1 cellular context compared by ENCODE assay signal in the genomic region with DNA sequence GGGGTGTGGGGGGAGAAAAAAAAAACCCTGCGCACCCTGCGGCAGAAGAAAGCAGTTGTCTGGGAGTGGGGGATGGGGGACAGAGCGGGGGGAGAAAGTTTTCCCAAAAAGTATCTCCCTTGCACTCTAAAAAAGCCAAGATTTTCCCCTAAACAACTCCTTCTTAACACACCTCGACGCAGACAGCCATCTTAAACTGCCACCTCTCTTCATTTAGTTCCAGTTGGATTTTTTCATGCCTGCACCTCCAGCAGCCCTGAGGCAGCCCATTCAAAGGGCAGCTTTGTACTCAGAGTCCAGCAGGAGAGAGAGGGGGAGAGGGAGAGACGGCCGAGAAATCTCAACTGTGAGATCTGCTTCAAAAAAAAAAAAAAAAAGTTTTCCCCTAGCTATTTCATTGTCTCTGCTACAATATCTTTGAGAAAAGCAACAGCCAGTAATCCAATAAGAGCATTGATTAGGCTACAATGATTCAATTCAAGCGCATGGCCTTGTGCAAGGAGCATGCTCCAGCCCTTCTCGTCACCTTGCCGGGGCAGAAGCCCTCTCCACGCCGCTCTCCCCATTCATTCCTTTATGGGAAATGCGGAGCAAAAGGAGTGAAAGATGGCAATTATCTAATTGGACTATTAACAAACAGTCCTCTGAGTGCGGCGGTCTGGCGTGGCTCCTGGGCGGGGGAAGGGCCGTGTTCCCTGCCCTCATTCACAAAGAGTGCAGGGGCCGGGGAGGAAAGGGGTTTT.
TF ChIP-seq lines count a peak whose summit lies in the region.

No MANE protein-coding gene starts in this region.

TF ChIP-seq in WTC11, 78 proteins besides CTCF, POLR2A, EP300 and RAD21 (continued from another document):
- TF ChIP-seq FOXJ3 (CRISPR knock-in tag; IDR thresholded peaks at IDR 0.05; ENCODE audit: borderline replicate concordance) (no peak), SMAD4 (CRISPR knock-in tag; IDR thresholded peaks at IDR 0.05) (no peak), ZNF317 (CRISPR knock-in tag; IDR thresholded peaks at IDR 0.05; ENCODE audit: borderline replicate concordance, low read depth) (no peak), CREB1 (CRISPR knock-in tag; IDR thresholded peaks at IDR 0.05) (no peak), JUN (CRISPR knock-in tag; IDR thresholded peaks at IDR 0.05) (no peak), NR3C1 (CRISPR knock-in tag; conservative IDR thresholded peaks at IDR 0.05; ENCODE audit: low read depth) (no peak), RELA (CRISPR knock-in tag; IDR thresholded peaks at IDR 0.05; ENCODE audit: borderline replicate concordance) (no peak)
- TF ChIP-seq, protein P1, sequence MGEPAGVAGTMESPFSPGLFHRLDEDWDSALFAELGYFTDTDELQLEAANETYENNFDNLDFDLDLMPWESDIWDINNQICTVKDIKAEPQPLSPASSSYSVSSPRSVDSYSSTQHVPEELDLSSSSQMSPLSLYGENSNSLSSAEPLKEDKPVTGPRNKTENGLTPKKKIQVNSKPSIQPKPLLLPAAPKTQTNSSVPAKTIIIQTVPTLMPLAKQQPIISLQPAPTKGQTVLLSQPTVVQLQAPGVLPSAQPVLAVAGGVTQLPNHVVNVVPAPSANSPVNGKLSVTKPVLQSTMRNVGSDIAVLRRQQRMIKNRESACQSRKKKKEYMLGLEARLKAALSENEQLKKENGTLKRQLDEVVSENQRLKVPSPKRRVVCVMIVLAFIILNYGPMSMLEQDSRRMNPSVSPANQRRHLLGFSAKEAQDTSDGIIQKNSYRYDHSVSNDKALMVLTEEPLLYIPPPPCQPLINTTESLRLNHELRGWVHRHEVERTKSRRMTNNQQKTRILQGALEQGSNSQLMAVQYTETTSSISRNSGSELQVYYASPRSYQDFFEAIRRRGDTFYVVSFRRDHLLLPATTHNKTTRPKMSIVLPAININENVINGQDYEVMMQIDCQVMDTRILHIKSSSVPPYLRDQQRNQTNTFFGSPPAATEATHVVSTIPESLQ (CRISPR knock-in tag; IDR thresholded peaks at IDR 0.05) = no peak
- TF ChIP-seq, protein P2, sequence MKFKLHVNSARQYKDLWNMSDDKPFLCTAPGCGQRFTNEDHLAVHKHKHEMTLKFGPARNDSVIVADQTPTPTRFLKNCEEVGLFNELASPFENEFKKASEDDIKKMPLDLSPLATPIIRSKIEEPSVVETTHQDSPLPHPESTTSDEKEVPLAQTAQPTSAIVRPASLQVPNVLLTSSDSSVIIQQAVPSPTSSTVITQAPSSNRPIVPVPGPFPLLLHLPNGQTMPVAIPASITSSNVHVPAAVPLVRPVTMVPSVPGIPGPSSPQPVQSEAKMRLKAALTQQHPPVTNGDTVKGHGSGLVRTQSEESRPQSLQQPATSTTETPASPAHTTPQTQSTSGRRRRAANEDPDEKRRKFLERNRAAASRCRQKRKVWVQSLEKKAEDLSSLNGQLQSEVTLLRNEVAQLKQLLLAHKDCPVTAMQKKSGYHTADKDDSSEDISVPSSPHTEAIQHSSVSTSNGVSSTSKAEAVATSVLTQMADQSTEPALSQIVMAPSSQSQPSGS (CRISPR knock-in tag; IDR thresholded peaks at IDR 0.05; ENCODE audit: borderline replicate concordance, low read depth) = no peak
- TF ChIP-seq, protein P3, sequence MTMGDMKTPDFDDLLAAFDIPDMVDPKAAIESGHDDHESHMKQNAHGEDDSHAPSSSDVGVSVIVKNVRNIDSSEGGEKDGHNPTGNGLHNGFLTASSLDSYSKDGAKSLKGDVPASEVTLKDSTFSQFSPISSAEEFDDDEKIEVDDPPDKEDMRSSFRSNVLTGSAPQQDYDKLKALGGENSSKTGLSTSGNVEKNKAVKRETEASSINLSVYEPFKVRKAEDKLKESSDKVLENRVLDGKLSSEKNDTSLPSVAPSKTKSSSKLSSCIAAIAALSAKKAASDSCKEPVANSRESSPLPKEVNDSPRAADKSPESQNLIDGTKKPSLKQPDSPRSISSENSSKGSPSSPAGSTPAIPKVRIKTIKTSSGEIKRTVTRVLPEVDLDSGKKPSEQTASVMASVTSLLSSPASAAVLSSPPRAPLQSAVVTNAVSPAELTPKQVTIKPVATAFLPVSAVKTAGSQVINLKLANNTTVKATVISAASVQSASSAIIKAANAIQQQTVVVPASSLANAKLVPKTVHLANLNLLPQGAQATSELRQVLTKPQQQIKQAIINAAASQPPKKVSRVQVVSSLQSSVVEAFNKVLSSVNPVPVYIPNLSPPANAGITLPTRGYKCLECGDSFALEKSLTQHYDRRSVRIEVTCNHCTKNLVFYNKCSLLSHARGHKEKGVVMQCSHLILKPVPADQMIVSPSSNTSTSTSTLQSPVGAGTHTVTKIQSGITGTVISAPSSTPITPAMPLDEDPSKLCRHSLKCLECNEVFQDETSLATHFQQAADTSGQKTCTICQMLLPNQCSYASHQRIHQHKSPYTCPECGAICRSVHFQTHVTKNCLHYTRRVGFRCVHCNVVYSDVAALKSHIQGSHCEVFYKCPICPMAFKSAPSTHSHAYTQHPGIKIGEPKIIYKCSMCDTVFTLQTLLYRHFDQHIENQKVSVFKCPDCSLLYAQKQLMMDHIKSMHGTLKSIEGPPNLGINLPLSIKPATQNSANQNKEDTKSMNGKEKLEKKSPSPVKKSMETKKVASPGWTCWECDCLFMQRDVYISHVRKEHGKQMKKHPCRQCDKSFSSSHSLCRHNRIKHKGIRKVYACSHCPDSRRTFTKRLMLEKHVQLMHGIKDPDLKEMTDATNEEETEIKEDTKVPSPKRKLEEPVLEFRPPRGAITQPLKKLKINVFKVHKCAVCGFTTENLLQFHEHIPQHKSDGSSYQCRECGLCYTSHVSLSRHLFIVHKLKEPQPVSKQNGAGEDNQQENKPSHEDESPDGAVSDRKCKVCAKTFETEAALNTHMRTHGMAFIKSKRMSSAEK (CRISPR knock-in tag; IDR thresholded peaks at IDR 0.05; ENCODE audit: borderline replicate concordance) = no peak
TF ChIP-seq in WTC11: peak in this region for 0.
